In the genomic region with DNA sequence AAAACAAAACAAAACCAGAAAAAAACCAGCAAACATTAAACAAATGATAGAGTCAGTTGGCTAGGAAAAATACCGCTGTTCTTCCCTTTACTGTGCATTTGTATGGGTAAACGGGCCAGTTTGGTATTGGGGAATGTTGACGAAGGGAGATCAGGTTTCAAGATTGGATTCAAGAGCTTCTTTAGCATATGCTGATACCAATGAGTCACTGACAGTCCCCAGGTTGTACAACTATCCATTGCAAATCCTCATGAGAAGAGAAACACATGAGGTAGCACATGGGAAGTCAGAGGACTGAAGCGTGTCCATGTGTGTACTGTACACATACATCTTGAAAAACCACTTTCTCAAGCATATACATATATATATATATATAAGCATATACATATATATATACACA, we compare ENCODE assay signal across 11 cellular contexts. TPM values are rescaled to one million over a fixed set of nuclear protein-coding genes. Genes with fewer than 3 reads are reported as not detected.
DNase-seq lines count a peak whose midpoint lies in the region; ATAC-seq, FAIRE-seq and TF ChIP-seq lines count a peak whose summit lies in the region.
"Had no signal": no experiment of that assay in that cellular context is flagged by ENCODE, and none has a peak within 500 bp of the region (broad histone marks: within the 10 kb centered on the region; RNA-seq: fewer than 3 reads in every experiment).

No MANE protein-coding gene starts in this region.

- no peak overlapping the region for H3K4me3 Mint-ChIP-seq in naive thymus-derived CD8-positive, alpha-beta T cell

- peak overlapping the region in 3 of 10 donors; percentile 4 to 58 (median 16) for H3K27ac Mint-ChIP-seq in naive thymus-derived CD8-positive, alpha-beta T cell

- H3K4me3 ChIP-seq in bronchial epithelial cell (ENCODE audit: low read depth, low read length) (no peak overlapping the region), aorta (ENCODE audit: low read length in 2 of 2) (no peak overlapping the region)
- H3K4me3 ChIP-seq: A549 had no signal

- ATAC-seq in naive thymus-derived CD8-positive, alpha-beta T cell = no peak
- no peak for ATAC-seq in aorta (ENCODE audit: low FRiP score)

- H3K36me3 ChIP-seq in bronchial epithelial cell (ENCODE audit: control insufficient read depth, insufficient read depth, low read length) (no peaks in the 10 kb centered on the region), aorta (ENCODE audit: control insufficient read depth in 1 of 2, insufficient read depth in 2 of 2, low read length in 1 of 2) (peaks cover 0 to 3% of the 10 kb centered on the region in 2 donors)

- H3K27me3 Mint-ChIP-seq in naive thymus-derived CD8-positive, alpha-beta T cell = no peaks in the 10 kb centered on the region

- H3K9me3 ChIP-seq in aorta (ENCODE audit: control insufficient read depth, low read length) = no peaks in the 10 kb centered on the region
- H3K9me3 ChIP-seq: A549 had no signal

- no peak overlapping the region for H3K27ac ChIP-seq in aorta (ENCODE audit: low read depth in 1 of 2, low read length in 2 of 2)
- H3K27ac ChIP-seq: A549 had no signal

- 86 to 87% methylated on average over 4 of the region's 4 CpGs for WGBS in aorta, 2 donors

- H3K9me3 Mint-ChIP-seq in naive thymus-derived CD8-positive, alpha-beta T cell = no peaks in the 10 kb centered on the region

- no peaks in the 10 kb centered on the region for H3K27me3 ChIP-seq in bronchial epithelial cell (ENCODE audit: control insufficient read depth, insufficient read depth, low read length)
- H3K27me3 ChIP-seq in aorta (ENCODE audit: control insufficient read depth in 1 of 2, insufficient read depth in 2 of 2, low read length in 1 of 2) = no peaks in the 10 kb centered on the region

- POLR2A ChIA-PET in naive thymus-derived CD8-positive, alpha-beta T cell (lab: Charles Lee) = no interaction called here

- peaks cover 5 to 54% (median 14%) of the 10 kb centered on the region in 4 donors for H3K4me1 Mint-ChIP-seq in naive thymus-derived CD8-positive, alpha-beta T cell

- FAIRE-seq in bronchial epithelial cell (lab: Jason Lieb, UNC) = no peak
- FAIRE-seq: A549 had no signal

- no peaks in the 10 kb centered on the region for H3K4me1 ChIP-seq in aorta (ENCODE audit: control insufficient read depth in 1 of 2, insufficient read depth in 2 of 2, low read length in 2 of 2)

- H3K36me3 Mint-ChIP-seq in naive thymus-derived CD8-positive, alpha-beta T cell = peaks cover 0 to 12% (median 2%) of the 10 kb centered on the region in 3 donors

- DNase-seq in NCI-H1694 treated with DMSO at 0.1 percent for 48 hours (lab: John Stamatoyannopoulos, UW) = peak; percentile 6
- DNase-seq in NCI-H1694 (lab: John Stamatoyannopoulos, UW) = no peak
- DNase-seq in NCI-H2171 (lab: John Stamatoyannopoulos, UW) = peak; percentile 90
- DNase-seq in bronchial epithelial cell (ENCODE audit: low read depth) = peak; percentile 93
- peak; percentile 79 for DNase-seq in non-pigmented ciliary epithelial cell (ENCODE audit: low read depth)
- DNase-seq in naive thymus-derived CD8-positive, alpha-beta T cell = no peak
- DNase-seq in GM19238 (ENCODE audit: insufficient read length, low spot score) = no peak
- DNase-seq in aorta = no peak
- DNase-seq: activated effector memory CD4-positive, alpha-beta T cell treated with Interleukin-2 at 50 U/mL for 16 hours; stimulated activated CD4-positive, alpha-beta T cell treated with anti-CD3 and anti-CD28 coated beads, Interleukin-4, amount 100 ng/mL, for 1 hour had no signal

- intact Hi-C loops in aorta (cut with DNase I) = no loop called here

- TF ChIP-seq CTCF in bronchial epithelial cell (IDR thresholded peaks at IDR 0.05; ENCODE audit: insufficient read depth, low read length, severe bottlenecking) = no peak

RNA-seq across cellular contexts. Expression of gene TIGIT, which starts 25.6 kb away (rescaled TPM):
- total RNA-seq in bronchial epithelial cell (not detected in 2 replicates), aorta (1 to 10 TPM in 1 of 2 donors, under 1 TPM in 1; 0.75 to 1.0 TPM)
- total RNA-seq in naive thymus-derived CD8-positive, alpha-beta T cell = 1 to 10 TPM; 5.0 TPM
- 10 to 100 TPM in 1 of 3 donors, 1 to 10 TPM in 2; 1.5 to 58.2 (median 1.7) TPM for polyA plus RNA-seq in naive thymus-derived CD8-positive, alpha-beta T cell
- polyA plus RNA-seq in aorta = under 1 TPM in 1 of 2 donors, not detected in 1; 0.15 TPM
- polyA plus RNA-seq: A549 had no signal

Comparison
In these comparisons a context has a peak if more than half of its experiments do, and no peak if none do; other contexts are left out.
1. DNase-seq: peak in NCI-H1694 treated with DMSO at 0.1 percent for 48 hours (single experiment), NCI-H2171 (single experiment), bronchial epithelial cell (single experiment) and non-pigmented ciliary epithelial cell (single experiment); none in NCI-H1694 (single experiment), naive thymus-derived CD8-positive, alpha-beta T cell (0 of 10), GM19238 (single experiment) and aorta (0 of 2).